In the genomic region with DNA sequence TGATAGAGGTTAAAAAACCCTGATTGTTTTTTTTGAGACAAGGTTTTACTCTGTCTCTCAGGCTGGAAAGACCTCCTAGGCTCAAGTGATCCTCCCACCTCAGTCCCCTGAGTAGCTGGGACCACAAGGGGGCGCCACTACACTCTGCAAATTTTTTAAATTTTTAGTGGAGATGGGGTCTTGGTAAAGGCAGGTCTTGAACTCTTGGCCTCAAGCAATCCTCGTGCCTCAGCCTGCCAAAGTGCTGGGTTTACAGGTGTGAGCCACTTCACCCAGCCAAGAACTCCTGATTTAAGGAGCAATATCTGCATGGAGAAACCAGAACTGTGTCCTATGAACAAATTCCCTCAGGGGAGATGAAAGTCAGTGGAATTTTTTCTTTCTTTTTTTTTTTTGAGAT, we compare ENCODE assay signal across 8 cellular contexts. TPM values are rescaled to one million over a fixed set of nuclear protein-coding genes. Genes with fewer than 3 reads are reported as not detected.
DNase-seq lines count a peak whose midpoint lies in the region; ATAC-seq and TF ChIP-seq lines count a peak whose summit lies in the region.

No MANE protein-coding gene starts in this region.

- H3K23me2 ChIP-seq in H9 (ENCODE audit: insufficient read length, low read depth, low read length, poor library complexity, severe bottlenecking): no peaks in the 10 kb centered on the region

- H3K79me2 ChIP-seq in H9 (ENCODE audit: insufficient read depth, low read length): no peaks in the 10 kb centered on the region

- H3K4me3 Mint-ChIP-seq in H9: no peak overlapping the region
- no peak overlapping the region for H3K4me3 Mint-ChIP-seq in activated T-cell treated with anti-CD3 and anti-CD28 coated beads, Interleukin-2, amount 50 U/mL, for 72 hours

- H3K27me3 ChIP-seq in H9 (ENCODE audit: insufficient read depth, low read length) (no peaks in the 10 kb centered on the region), Panc1 (ENCODE audit: control insufficient read depth, insufficient read depth, low read length) (no peaks in the 10 kb centered on the region), gastroesophageal sphincter (peaks cover 30% of the 10 kb centered on the region)

- BruUV-seq in Panc1 (replicated peaks; lab: Mats Ljungman, UMichigan): no TSS peak

- DNase-seq in AG04449 (ENCODE audit: low read depth, low spot score): no peak
- DNase-seq in H9: peak; percentile 76
- DNase-seq in Panc1 (ENCODE audit: low read depth, low spot score): no peak
- peak; percentile 78 to 83 for DNase-seq in activated T-cell treated with anti-CD3 and anti-CD28 coated beads, Interleukin-2, amount 50 U/mL, for 72 hours
- DNase-seq in stimulated activated CD4-positive, alpha-beta T cell treated with anti-CD3 and anti-CD28 coated beads, Interleukin-15, amount 100 ng/mL, for 48 hours (ENCODE audit: low read depth in 2 of 2): peak; percentile 55 to 75
- DNase-seq in kidney glomerular epithelial cell (lab: John Stamatoyannopoulos, UW): no peak

- H2BK5ac ChIP-seq in H9 (ENCODE audit: insufficient read length, low read length): no peak overlapping the region

- no peak overlapping the region for H3K4ac ChIP-seq in H9 (ENCODE audit: low read depth, low read length)

- peak overlapping the region in 1 of 3 experiments; percentile 38; a peak in 1 of 7 replicates for H3K27ac Mint-ChIP-seq in H9
- no peak overlapping the region for H3K27ac Mint-ChIP-seq in activated T-cell treated with anti-CD3 and anti-CD28 coated beads, Interleukin-2, amount 50 U/mL, for 72 hours

- no peak overlapping the region for H2AFZ ChIP-seq in H9 (ENCODE audit: low read length)

- no peaks in the 10 kb centered on the region for H3K4me1 ChIP-seq in H9 (ENCODE audit: insufficient read depth, low read length)
- no peaks in the 10 kb centered on the region for H3K4me1 ChIP-seq in Panc1 (ENCODE audit: control insufficient read depth, insufficient read depth, low read length)
- no peaks in the 10 kb centered on the region for H3K4me1 ChIP-seq in gastroesophageal sphincter

- H3K36me3 Mint-ChIP-seq in H9 (ENCODE audit: insufficient read depth in 1 of 3, low read depth in 3 of 3): no peaks in the 10 kb centered on the region
- H3K36me3 Mint-ChIP-seq in activated T-cell treated with anti-CD3 and anti-CD28 coated beads, Interleukin-2, amount 50 U/mL, for 72 hours (ENCODE audit: insufficient read depth in 2 of 2): no peaks in the 10 kb centered on the region

- H3K27me3 Mint-ChIP-seq in H9 (ENCODE audit: low read depth): 0 out of 2 replicates have a peak, but pooled peaks cover 1% of the 10 kb centered on the region
- peaks cover 10% of the 10 kb centered on the region for H3K27me3 Mint-ChIP-seq in activated T-cell treated with anti-CD3 and anti-CD28 coated beads, Interleukin-2, amount 50 U/mL, for 72 hours (ENCODE audit: low read depth)

- no peak overlapping the region for H4K5ac ChIP-seq in H9 (ENCODE audit: insufficient read length, low read depth, low read length)

- in situ Hi-C loops in Panc1 (cut with HindIII; ENCODE audit: low pct_unique_long_range_greater_than_20kb, low sequenced_read_pairs): no loop called here

- no peak overlapping the region for H4K8ac ChIP-seq in H9 (replicated peaks; ENCODE audit: insufficient read length, low read depth, low read length)

- H3K36me3 ChIP-seq in Panc1 (ENCODE audit: control insufficient read depth, insufficient read depth, low read length): no peaks in the 10 kb centered on the region
- H3K36me3 ChIP-seq in gastroesophageal sphincter: no peaks in the 10 kb centered on the region

- no peak overlapping the region for H3K23ac ChIP-seq in H9 (ENCODE audit: insufficient read length, low read depth, low read length)

- intact Hi-C loops in Panc1 (cut with micrococcal nuclease; ENCODE audit: unreplicated experiment): no loop called here

- H2BK15ac ChIP-seq in H9 (ENCODE audit: low read depth, low read length): no peak overlapping the region

- H3K9me3 ChIP-seq in H9 (ENCODE audit: control insufficient read depth, low read depth, low read length) (no peaks in the 10 kb centered on the region), Panc1 (ENCODE audit: control insufficient read depth, insufficient read depth, low read depth, low read length) (no peaks in the 10 kb centered on the region), gastroesophageal sphincter (no peaks in the 10 kb centered on the region)

- peaks cover 0 to 4% of the 10 kb centered on the region in 2 experiments; a peak in 1 of 4 replicates for H3K4me1 Mint-ChIP-seq in H9
- H3K4me1 Mint-ChIP-seq in activated T-cell treated with anti-CD3 and anti-CD28 coated beads, Interleukin-2, amount 50 U/mL, for 72 hours (ENCODE audit: low read depth): no peaks in the 10 kb centered on the region

- H3K27ac ChIP-seq in H9 (ENCODE audit: insufficient read length, low read depth, low read length) (no peak overlapping the region), Panc1 (ENCODE audit: low read length) (no peak overlapping the region), gastroesophageal sphincter (no peak overlapping the region)

- no peak overlapping the region for H3K4me2 ChIP-seq in H9 (ENCODE audit: insufficient read depth, insufficient read length, low read length)

- POLR2A ChIA-PET in AG04449 (lab: Yijun Ruan, JAX): no interaction called here
- POLR2A ChIA-PET in Panc1 (lab: Charles Lee): no interaction called here

- H3K14ac ChIP-seq in H9 (ENCODE audit: insufficient read depth, low read length): no peak overlapping the region

- H2BK120ac ChIP-seq in H9 (ENCODE audit: low read depth, low read length, poor library complexity, severe bottlenecking): no peak overlapping the region

- H3K4me3 ChIP-seq in AG04449 (ENCODE audit: low read depth, low read length) (no peak overlapping the region), Panc1 (ENCODE audit: low read depth in 2 of 2, low read length in 2 of 2) (no peak overlapping the region), gastroesophageal sphincter (no peak overlapping the region)

- ATAC-seq in Panc1: peak; percentile 52; the same call in 1 of the 2 replicates
- ATAC-seq in activated T-cell treated with anti-CD3 and anti-CD28 coated beads, Interleukin-2, amount 50 U/mL, for 72 hours (replicated peaks in 1 of 2): peak; percentile 70 to 75
- ATAC-seq in gastroesophageal sphincter: no peak
- no peak for ATAC-seq in GM18519 (IDR thresholded peaks at IDR 0.05; ENCODE audit: low FRiP score, unreplicated experiment)

- no peak overlapping the region for H2AK5ac ChIP-seq in H9 (ENCODE audit: insufficient read length, low read length)

- no peaks in the 10 kb centered on the region for H3K9me3 Mint-ChIP-seq in H9
- H3K9me3 Mint-ChIP-seq in activated T-cell treated with anti-CD3 and anti-CD28 coated beads, Interleukin-2, amount 50 U/mL, for 72 hours: no peaks in the 10 kb centered on the region

- H3K9ac ChIP-seq in H9 (ENCODE audit: extremely low read depth, insufficient read length, low read length): no peak overlapping the region

- peak; percentile 71 for TF ChIP-seq CTCF in AG04449 (IDR thresholded peaks at IDR 0.05; ENCODE audit: insufficient read depth, low read length, missing control alignments)
- TF ChIP-seq CTCF in H9 (conservative IDR thresholded peaks at IDR 0.05): peak; percentile 96
- TF ChIP-seq CTCF in Panc1 (IDR thresholded peaks at IDR 0.05): peak; percentile 93
- peak in 3 of 4 experiments; percentile 25 to 56 (median 28) for TF ChIP-seq CTCF in gastroesophageal sphincter (IDR thresholded peaks at IDR 0.05)

- H3K18ac ChIP-seq in H9 (ENCODE audit: insufficient read length, low read depth, low read length): no peak overlapping the region

- no peaks in the 10 kb centered on the region for H3K79me1 ChIP-seq in H9 (ENCODE audit: insufficient read depth, low read depth, low read length, poor library complexity, severe bottlenecking)

- no peak for TF ChIP-seq POLR2A in gastroesophageal sphincter (IDR thresholded peaks at IDR 0.05)

- H2BK20ac ChIP-seq in H9 (ENCODE audit: low read depth, low read length, poor library complexity, severe bottlenecking): no peak overlapping the region

- H3T11ph ChIP-seq in H9 (ENCODE audit: low read length): no peak overlapping the region

- no peak overlapping the region for H2BK12ac ChIP-seq in H9 (ENCODE audit: insufficient read length, low read depth, low read length)

- CTCF ChIA-PET in AG04449 (lab: Yijun Ruan, JAX) (interaction anchor here (0.7 to 3.0 kb wide), 9 partner anchors 8 to 769 kb away, joined by 3 to 20 read pairs (median 4); partner anchors contain the start of gene ZC3HC1), Panc1 (lab: Charles Lee) (interaction anchor here (0.6 to 1.1 kb wide), 6 partner anchors 24 to 769 kb away, joined by 3 to 5 read pairs (median 4); no protein-coding TSS in a partner anchor)

- H3K56ac ChIP-seq in H9 (ENCODE audit: insufficient read length, low read depth, low read length): no peak overlapping the region

- WGBS in H9 (ENCODE audit: extremely low coverage, insufficient read length, low lambda C conversion rate): no CpG with 5 or more reads among the region's 2 CpGs
- WGBS in gastroesophageal sphincter (ENCODE audit: low coverage in 1 of 2), 2 donors: 0% methylated on average over 1 to 2 of the region's 2 CpGs

- no peak for TF ChIP-seq EP300 in gastroesophageal sphincter (IDR thresholded peaks at IDR 0.05)

- no peaks in the 10 kb centered on the region for H4K20me1 ChIP-seq in H9 (ENCODE audit: control insufficient read depth, insufficient read depth, insufficient read length)

- H4K91ac ChIP-seq in H9 (ENCODE audit: insufficient read length, low read depth, low read length): no peak overlapping the region

RNA-seq across cellular contexts. Expression of gene KLHDC10, which starts 7.3 kb away (rescaled TPM):
- total RNA-seq in H9 (2021) (16.7 and 17.3 TPM in 2 replicates), Panc1 (2021; ENCODE audit: unreplicated experiment) (26.7 TPM), gastroesophageal sphincter (10 to 100 TPM; 17.0 to 28.8 (median 23.0) TPM)
- polyA plus RNA-seq in Panc1 (2012; ENCODE audit: insufficient read length): 21.2 TPM
- 10 to 100 TPM; 21.7 to 23.1 TPM for total RNA-seq in activated T-cell treated with anti-CD3 and anti-CD28 coated beads, Interleukin-2, amount 50 U/mL, for 72 hours

RNA-seq across cellular contexts. Expression of gene ZC3HC1, which starts 11.9 kb away (rescaled TPM):
- total RNA-seq in H9 (2021) (30.1 and 30.8 TPM in 2 replicates), Panc1 (2021; ENCODE audit: unreplicated experiment) (32.3 TPM), gastroesophageal sphincter (10 to 100 TPM in 3 of 4 donors, 1 to 10 TPM in 1; 7.0 to 18.4 (median 11.7) TPM)
- polyA plus RNA-seq in Panc1 (2012; ENCODE audit: insufficient read length): 23.5 TPM
- 10 to 100 TPM; 19.8 to 28.4 TPM for total RNA-seq in activated T-cell treated with anti-CD3 and anti-CD28 coated beads, Interleukin-2, amount 50 U/mL, for 72 hours

Comparison
In these comparisons a context has a peak if more than half of its experiments do, and no peak if none do; other contexts are left out.
1. DNase-seq: peak in H9 (single experiment), activated T-cell treated with anti-CD3 and anti-CD28 coated beads, Interleukin-2, amount 50 U/mL, for 72 hours (2 of 2) and stimulated activated CD4-positive, alpha-beta T cell treated with anti-CD3 and anti-CD28 coated beads, Interleukin-15, amount 100 ng/mL, for 48 hours (2 of 2); none in AG04449 (single experiment), Panc1 (single experiment) and kidney glomerular epithelial cell (single experiment).
2. CTCF ChIP-seq: peak in every context shown above with its lines; median percentile 96 in H9; 93 in Panc1; 71 in AG04449; 28 in gastroesophageal sphincter.
3. ATAC-seq: peak in Panc1 (single experiment) and activated T-cell treated with anti-CD3 and anti-CD28 coated beads, Interleukin-2, amount 50 U/mL, for 72 hours (2 of 2); none in gastroesophageal sphincter (single experiment) and GM18519 (single experiment).